Comparison of ENCODE assay signal across 25 cellular contexts in the genomic region with DNA sequence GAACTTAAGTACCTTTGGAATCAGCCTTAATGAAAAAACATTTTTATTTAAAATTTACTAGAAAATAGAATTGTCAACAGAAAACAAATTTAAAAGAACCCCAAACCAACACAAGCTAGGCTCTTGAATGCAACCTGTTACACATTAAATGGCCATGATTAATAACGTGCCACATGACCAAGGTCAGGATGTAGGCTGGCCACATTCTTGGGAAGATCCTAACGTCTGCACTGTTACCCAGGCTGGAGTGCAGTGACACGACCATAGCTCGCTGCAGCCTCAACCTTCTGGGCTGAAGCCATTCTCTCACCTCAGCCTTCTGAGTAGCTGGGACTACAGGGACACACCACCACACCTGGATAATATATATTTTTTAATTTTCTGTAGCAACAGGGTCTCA.
"Had no signal": no experiment of that assay in that cellular context is flagged by ENCODE, and none has a peak within 500 bp of the region (broad histone marks: within the 10 kb centered on the region; RNA-seq: fewer than 3 reads in every experiment).

No MANE protein-coding gene starts in this region.

- H3K9me3 ChIP-seq: SJSA1, SK-N-SH had no signal

- H3K27ac ChIP-seq: brain microvascular endothelial cell, SJSA1, VCaP had no signal

- DNase-seq: activated B cell treated with CpG ODN at 0.5 μM for 24 hours; activated CD4-positive, alpha-beta memory T cell treated with anti-CD3 and anti-CD28 coated beads for 36 hours; activated CD4-positive, alpha-beta T cell treated with anti-CD3 and anti-CD28 coated beads for 4 hours; activated CD4-positive, alpha-beta T cell treated with anti-CD3 and anti-CD28 coated beads, Interleukin-2, amount 50 U/mL, for 1 hour; activated CD4-positive, CD25-positive, alpha-beta regulatory T cell treated with anti-CD3 and anti-CD28 coated beads, Interleukin-2, amount 50 U/mL, for 72 hours; activated CD8-positive, alpha-beta memory T cell treated with anti-CD3 and anti-CD28 coated beads, Interleukin-2, amount 50 U/mL, for 48 hours; activated effector memory CD4-positive, alpha-beta T cell treated with Interleukin-2 at 50 U/mL for 16 hours; activated naive CD4-positive, alpha-beta T cell treated with anti-CD3 and anti-CD28 coated beads, Interleukin-2, amount 10 ng/mL, durations not matched to agents 7 days and 5 days; activated naive CD8-positive, alpha-beta T cell treated with anti-CD3 and anti-CD28 coated beads, Interleukin-2, amount 50 U/mL, for 24 hours; activated T-cell treated with anti-CD3 and anti-CD28 coated beads, Interleukin-2, amount 50 U/mL, for 48 hours; anterior cingulate cortex; brain microvascular endothelial cell; central memory CD4-positive, alpha-beta T cell; NCI-H1105; NCI-H1417 treated with DMSO at 0.1 percent for 48 hours; NCI-H187 treated with DMSO at 0.1 percent for 48 hours; NCI-H2081; NCI-H226; NCI-H524 treated with DMSO at 0.1 percent for 48 hours; RPMI8226; SHP77 treated with DMSO at 0.1 percent for 48 hours; SK-N-SH had no signal

- H3K9ac ChIP-seq: SK-N-SH had no signal

- ATAC-seq: activated naive CD8-positive, alpha-beta T cell treated with anti-CD3 and anti-CD28 coated beads, Interleukin-2, amount 50 U/mL, for 24 hours; Panc1 had no signal

- H3K4me3 ChIP-seq: SJSA1 had no signal

- H3K4me2 ChIP-seq: SK-N-SH had no signal

- H3K36me3 ChIP-seq: brain microvascular endothelial cell, SJSA1 had no signal

- H3K27me3 ChIP-seq: brain microvascular endothelial cell, SJSA1 had no signal
